ENCODE assay signal across 1 cellular context in the genomic region with DNA sequence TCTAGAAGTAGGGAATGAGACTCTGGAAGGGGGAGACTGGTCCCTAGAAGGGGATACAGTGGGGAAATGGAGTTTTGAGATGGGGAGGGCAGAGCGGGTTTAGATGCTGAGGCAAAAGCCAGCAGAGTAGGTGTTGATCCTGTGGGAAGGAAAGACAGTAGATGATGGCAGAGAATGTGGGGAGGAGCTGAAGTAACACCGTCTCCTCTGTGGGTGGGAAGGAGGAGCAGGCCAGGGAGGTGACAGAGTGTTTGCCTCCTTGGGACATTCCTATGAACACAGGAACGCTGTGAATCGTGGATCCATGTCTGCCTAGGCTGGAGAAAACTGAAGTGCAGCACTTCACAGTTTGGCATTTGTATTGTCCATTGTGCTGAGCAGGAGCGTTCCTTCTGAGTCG.
TF ChIP-seq lines count a peak whose summit lies in the region.

No MANE protein-coding gene starts in this region.

TF ChIP-seq in K562, 482 proteins besides CTCF, POLR2A, EP300 and RAD21:
- TF ChIP-seq EGR1 (conservative IDR thresholded peaks at IDR 0.05) (no peak), ZBTB8A (IDR thresholded peaks at IDR 0.05; ENCODE audit: partially characterized antibody) (no peak), ZNF140 (CRISPR knock-in tag; IDR thresholded peaks at IDR 0.05) (no peak), FOXA3 (CRISPR knock-in tag; conservative IDR thresholded peaks at IDR 0.05 in 1 of 2, IDR thresholded peaks at IDR 0.05 in 1 of 2) (no peak), ZNF12 (CRISPR knock-in tag; IDR thresholded peaks at IDR 0.05) (no peak), SNIP1 (IDR thresholded peaks at IDR 0.05; ENCODE audit: low read depth) (no peak), FOXJ2 (tag; IDR thresholded peaks at IDR 0.05) (no peak), FOXK2 (conservative IDR thresholded peaks at IDR 0.05 in 1 of 2, IDR thresholded peaks at IDR 0.05 in 1 of 2; ENCODE audit: low read depth in 2 of 2) (no peak), HNRNPLL (IDR thresholded peaks at IDR 0.05; ENCODE audit: low read depth, low read length, poor library complexity, severe bottlenecking) (no peak), ZNF445 (CRISPR knock-in tag; IDR thresholded peaks at IDR 0.05; ENCODE audit: low read depth) (no peak), KAT7 (CRISPR knock-in tag; IDR thresholded peaks at IDR 0.05; ENCODE audit: borderline replicate concordance) (no peak), FUS (optimal IDR thresholded peaks at IDR 0.05; ENCODE audit: low read depth, low read length) (no peak), ZNF507 (tag; conservative IDR thresholded peaks at IDR 0.05) (no peak), ZNF175 (CRISPR knock-in tag; IDR thresholded peaks at IDR 0.05; ENCODE audit: low read depth) (no peak), CBX1 (IDR thresholded peaks at IDR 0.05; ENCODE audit: low read depth) (no peak)
- TF ChIP-seq, protein P1, sequence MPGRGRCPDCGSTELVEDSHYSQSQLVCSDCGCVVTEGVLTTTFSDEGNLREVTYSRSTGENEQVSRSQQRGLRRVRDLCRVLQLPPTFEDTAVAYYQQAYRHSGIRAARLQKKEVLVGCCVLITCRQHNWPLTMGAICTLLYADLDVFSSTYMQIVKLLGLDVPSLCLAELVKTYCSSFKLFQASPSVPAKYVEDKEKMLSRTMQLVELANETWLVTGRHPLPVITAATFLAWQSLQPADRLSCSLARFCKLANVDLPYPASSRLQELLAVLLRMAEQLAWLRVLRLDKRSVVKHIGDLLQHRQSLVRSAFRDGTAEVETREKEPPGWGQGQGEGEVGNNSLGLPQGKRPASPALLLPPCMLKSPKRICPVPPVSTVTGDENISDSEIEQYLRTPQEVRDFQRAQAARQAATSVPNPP (IDR thresholded peaks at IDR 0.05; ENCODE audit: borderline replicate concordance, insufficient read depth, insufficient read length), result no peak
- TF ChIP-seq, protein P2, sequence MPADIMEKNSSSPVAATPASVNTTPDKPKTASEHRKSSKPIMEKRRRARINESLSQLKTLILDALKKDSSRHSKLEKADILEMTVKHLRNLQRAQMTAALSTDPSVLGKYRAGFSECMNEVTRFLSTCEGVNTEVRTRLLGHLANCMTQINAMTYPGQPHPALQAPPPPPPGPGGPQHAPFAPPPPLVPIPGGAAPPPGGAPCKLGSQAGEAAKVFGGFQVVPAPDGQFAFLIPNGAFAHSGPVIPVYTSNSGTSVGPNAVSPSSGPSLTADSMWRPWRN (IDR thresholded peaks at IDR 0.05; ENCODE audit: low read depth), result no peak
- TF ChIP-seq, protein P3, sequence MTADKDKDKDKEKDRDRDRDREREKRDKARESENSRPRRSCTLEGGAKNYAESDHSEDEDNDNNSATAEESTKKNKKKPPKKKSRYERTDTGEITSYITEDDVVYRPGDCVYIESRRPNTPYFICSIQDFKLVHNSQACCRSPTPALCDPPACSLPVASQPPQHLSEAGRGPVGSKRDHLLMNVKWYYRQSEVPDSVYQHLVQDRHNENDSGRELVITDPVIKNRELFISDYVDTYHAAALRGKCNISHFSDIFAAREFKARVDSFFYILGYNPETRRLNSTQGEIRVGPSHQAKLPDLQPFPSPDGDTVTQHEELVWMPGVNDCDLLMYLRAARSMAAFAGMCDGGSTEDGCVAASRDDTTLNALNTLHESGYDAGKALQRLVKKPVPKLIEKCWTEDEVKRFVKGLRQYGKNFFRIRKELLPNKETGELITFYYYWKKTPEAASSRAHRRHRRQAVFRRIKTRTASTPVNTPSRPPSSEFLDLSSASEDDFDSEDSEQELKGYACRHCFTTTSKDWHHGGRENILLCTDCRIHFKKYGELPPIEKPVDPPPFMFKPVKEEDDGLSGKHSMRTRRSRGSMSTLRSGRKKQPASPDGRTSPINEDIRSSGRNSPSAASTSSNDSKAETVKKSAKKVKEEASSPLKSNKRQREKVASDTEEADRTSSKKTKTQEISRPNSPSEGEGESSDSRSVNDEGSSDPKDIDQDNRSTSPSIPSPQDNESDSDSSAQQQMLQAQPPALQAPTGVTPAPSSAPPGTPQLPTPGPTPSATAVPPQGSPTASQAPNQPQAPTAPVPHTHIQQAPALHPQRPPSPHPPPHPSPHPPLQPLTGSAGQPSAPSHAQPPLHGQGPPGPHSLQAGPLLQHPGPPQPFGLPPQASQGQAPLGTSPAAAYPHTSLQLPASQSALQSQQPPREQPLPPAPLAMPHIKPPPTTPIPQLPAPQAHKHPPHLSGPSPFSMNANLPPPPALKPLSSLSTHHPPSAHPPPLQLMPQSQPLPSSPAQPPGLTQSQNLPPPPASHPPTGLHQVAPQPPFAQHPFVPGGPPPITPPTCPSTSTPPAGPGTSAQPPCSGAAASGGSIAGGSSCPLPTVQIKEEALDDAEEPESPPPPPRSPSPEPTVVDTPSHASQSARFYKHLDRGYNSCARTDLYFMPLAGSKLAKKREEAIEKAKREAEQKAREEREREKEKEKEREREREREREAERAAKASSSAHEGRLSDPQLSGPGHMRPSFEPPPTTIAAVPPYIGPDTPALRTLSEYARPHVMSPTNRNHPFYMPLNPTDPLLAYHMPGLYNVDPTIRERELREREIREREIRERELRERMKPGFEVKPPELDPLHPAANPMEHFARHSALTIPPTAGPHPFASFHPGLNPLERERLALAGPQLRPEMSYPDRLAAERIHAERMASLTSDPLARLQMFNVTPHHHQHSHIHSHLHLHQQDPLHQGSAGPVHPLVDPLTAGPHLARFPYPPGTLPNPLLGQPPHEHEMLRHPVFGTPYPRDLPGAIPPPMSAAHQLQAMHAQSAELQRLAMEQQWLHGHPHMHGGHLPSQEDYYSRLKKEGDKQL (CRISPR knock-in tag; IDR thresholded peaks at IDR 0.05; ENCODE audit: borderline replicate concordance), result no peak
- TF ChIP-seq, protein P4, sequence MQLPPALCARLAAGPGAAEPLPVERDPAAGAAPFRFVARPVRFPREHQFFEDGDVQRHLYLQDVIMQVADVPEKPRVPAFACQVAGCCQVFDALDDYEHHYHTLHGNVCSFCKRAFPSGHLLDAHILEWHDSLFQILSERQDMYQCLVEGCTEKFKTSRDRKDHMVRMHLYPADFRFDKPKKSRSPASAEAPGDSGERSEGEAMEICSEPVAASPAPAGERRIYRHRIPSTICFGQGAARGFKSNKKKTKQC (CRISPR knock-in tag; IDR thresholded peaks at IDR 0.05), result no peak
TF ChIP-seq in K562: peak in this region for 0.
